27 cellular contexts compared by ENCODE assay signal in genomic region chr12:90055071-90055470, GRCh38.
"Had no signal": no experiment of that assay in that cellular context is flagged by ENCODE, and none has a peak within 500 bp of the region (broad histone marks: within the 10 kb centered on the region; RNA-seq: fewer than 3 reads in every experiment).

No MANE protein-coding gene starts in this region.

- H3K36me3 Mint-ChIP-seq: activated naive CD8-positive, alpha-beta T cell treated with anti-CD3 and anti-CD28 coated beads for 36 hours; natural killer cell; stimulated activated memory B cell treated with anti-CD40 and anti-IgM and Interleukin-4, amounts not matched to agents 10 μg/mL and 1 μg/mL and 100 μg/mL, for 72 hours had no signal

- H3K4me1 Mint-ChIP-seq: activated naive CD8-positive, alpha-beta T cell treated with anti-CD3 and anti-CD28 coated beads for 36 hours; natural killer cell; stimulated activated memory B cell treated with anti-CD40 and anti-IgM and Interleukin-4, amounts not matched to agents 10 μg/mL and 1 μg/mL and 100 μg/mL, for 72 hours had no signal

- H3K27me3 Mint-ChIP-seq: activated naive CD8-positive, alpha-beta T cell treated with anti-CD3 and anti-CD28 coated beads for 36 hours; progenitor cell of endocrine pancreas; stimulated activated memory B cell treated with anti-CD40 and anti-IgM and Interleukin-4, amounts not matched to agents 10 μg/mL and 1 μg/mL and 100 μg/mL, for 72 hours had no signal

- H3K4me3 Mint-ChIP-seq: activated naive CD4-positive, alpha-beta T cell treated with anti-CD3 and anti-CD28 coated beads for 36 hours; activated naive CD8-positive, alpha-beta T cell treated with anti-CD3 and anti-CD28 coated beads for 36 hours; natural killer cell; stimulated activated memory B cell treated with anti-CD40 and anti-IgM and Interleukin-4, amounts not matched to agents 10 μg/mL and 1 μg/mL and 100 μg/mL, for 72 hours had no signal

- H3K4me1 ChIP-seq: adrenal gland, body of pancreas, stomach, thyroid gland, upper lobe of right lung had no signal

- H3K9me3 Mint-ChIP-seq: activated naive CD4-positive, alpha-beta T cell treated with anti-CD3 and anti-CD28 coated beads for 36 hours; activated naive CD8-positive, alpha-beta T cell treated with anti-CD3 and anti-CD28 coated beads for 36 hours; natural killer cell had no signal

- H3K9me3 ChIP-seq: adrenal gland, body of pancreas, ovary, stomach, thyroid gland, upper lobe of right lung had no signal

- H3K27ac Mint-ChIP-seq: activated naive CD4-positive, alpha-beta T cell treated with anti-CD3 and anti-CD28 coated beads for 36 hours; activated naive CD8-positive, alpha-beta T cell treated with anti-CD3 and anti-CD28 coated beads for 36 hours; natural killer cell; progenitor cell of endocrine pancreas; stimulated activated memory B cell treated with anti-CD40 and anti-IgM and Interleukin-4, amounts not matched to agents 10 μg/mL and 1 μg/mL and 100 μg/mL, for 72 hours had no signal

- H3K36me3 ChIP-seq: adrenal gland, ovary, stomach, thyroid gland, upper lobe of right lung, WERI-Rb-1 had no signal

- DNase-seq: activated CD4-positive, alpha-beta T cell treated with anti-CD3 and anti-CD28 coated beads for 48 hours; activated CD4-positive, alpha-beta T cell treated with anti-CD3 and anti-CD28 coated beads, Interleukin-2, amount 50 U/mL, for 48 hours; activated CD8-positive, alpha-beta memory T cell treated with anti-CD3 and anti-CD28 coated beads for 24 hours; activated effector memory CD4-positive, alpha-beta T cell treated with Interleukin-2 at 50 U/mL for 16 hours; activated naive CD4-positive, alpha-beta T cell treated with anti-CD3 and anti-CD28 coated beads for 36 hours; activated naive CD8-positive, alpha-beta T cell treated with anti-CD3 and anti-CD28 coated beads for 36 hours; adrenal gland; aorta; body of pancreas; effector CD8-positive, alpha-beta T cell; head of caudate nucleus; hippocampal formation; left cardiac atrium; mammary epithelial cell; natural killer cell; ovary; small intestine; stimulated activated CD4-positive, alpha-beta T cell treated with anti-CD3 and anti-CD28 coated beads, Interleukin-1b, Interleukin-23, amount 100 ng/mL, for 48 hours; stimulated activated CD4-positive, alpha-beta T cell treated with anti-CD3 and anti-CD28 coated beads, Interleukin-4, amount 100 ng/mL, for 4 hours; stimulated activated CD8-positive, alpha-beta memory T cell treated with anti-CD3 and anti-CD28 coated beads, Interleukin-4, amount 100 ng/mL, for 48 hours; stomach; thyroid gland; upper lobe of right lung; WERI-Rb-1 had no signal

- H3K27me3 ChIP-seq: adrenal gland, body of pancreas, ovary, stomach, thyroid gland, upper lobe of right lung had no signal

- H3K4me3 ChIP-seq: adrenal gland, body of pancreas, ovary, stomach, thyroid gland, upper lobe of right lung had no signal

- H3K27ac ChIP-seq: adrenal gland, body of pancreas, epithelial cell of prostate, ovary, stomach, thyroid gland, upper lobe of right lung, WERI-Rb-1 had no signal
